In the genomic region with DNA sequence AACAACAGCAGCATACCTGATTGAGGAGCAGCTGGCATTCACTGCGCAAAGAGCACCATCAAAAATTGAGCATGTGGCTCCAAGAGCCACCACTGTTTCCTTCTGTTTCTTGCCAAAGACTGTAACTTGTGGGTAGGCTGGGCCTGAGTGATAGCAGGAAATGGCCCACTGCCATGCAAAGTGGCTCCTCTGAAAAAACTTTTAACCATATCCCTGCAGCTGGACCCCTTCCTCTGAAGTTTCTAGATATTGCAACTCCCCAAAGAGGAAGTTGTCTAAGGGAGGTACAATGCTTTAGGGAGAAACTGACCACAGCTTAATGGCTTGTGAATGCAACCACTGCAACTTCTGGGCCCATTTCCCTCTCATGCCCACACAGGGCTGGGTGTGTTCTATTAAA, we compare ENCODE assay signal across 10 cellular contexts.
A peak's percentile ranks its signal among the peaks of the same experiment; 100 is the strongest.
DNase-seq lines count a peak whose midpoint lies in the region; ATAC-seq and TF ChIP-seq lines count a peak whose summit lies in the region.
"Had no signal": no experiment of that assay in that cellular context is flagged by ENCODE, and none has a peak within 500 bp of the region (broad histone marks: within the 10 kb centered on the region; RNA-seq: fewer than 3 reads in every experiment).

No MANE protein-coding gene starts in this region.

- H3K9me3 ChIP-seq in adrenal gland (replicated peaks in 1 of 3): no peaks in the 10 kb centered on the region

- H3K4me3 ChIP-seq in adrenal gland: no peak overlapping the region

- peaks cover 7% of the 10 kb centered on the region for H3K9me3 Mint-ChIP-seq in activated T-helper 17 cell treated with anti-CD3 and anti-CD28 coated beads, Interleukin-2, amount 50 U/mL, for 72 hours
- H3K9me3 Mint-ChIP-seq in type B pancreatic cell: peaks cover 5% of the 10 kb centered on the region
- H3K9me3 Mint-ChIP-seq in glutamatergic neuron (ENCODE audit: unreplicated experiment): no peaks in the 10 kb centered on the region

- H3K4me1 Mint-ChIP-seq in activated T-helper 17 cell treated with anti-CD3 and anti-CD28 coated beads, Interleukin-2, amount 50 U/mL, for 72 hours: no peaks in the 10 kb centered on the region
- H3K4me1 Mint-ChIP-seq in type B pancreatic cell (ENCODE audit: unreplicated experiment) (no peaks in the 10 kb centered on the region), glutamatergic neuron (ENCODE audit: low read depth, unreplicated experiment) (no peaks in the 10 kb centered on the region)

- H3K27me3 ChIP-seq in adrenal gland: no peaks in the 10 kb centered on the region

- intact Hi-C loops in adrenal gland (cut with DNase I): no loop called here

- 65 to 81% (median 78%) methylated on average over 1 of the region's 1 CpG for WGBS in adrenal gland, 4 donors

- H3K4me3 Mint-ChIP-seq in activated T-helper 17 cell treated with anti-CD3 and anti-CD28 coated beads, Interleukin-2, amount 50 U/mL, for 72 hours: no peak overlapping the region
- H3K4me3 Mint-ChIP-seq in type B pancreatic cell: no peak overlapping the region
- no peak overlapping the region for H3K4me3 Mint-ChIP-seq in glutamatergic neuron (ENCODE audit: unreplicated experiment)

- TF ChIP-seq CTCF in GM10266 (IDR thresholded peaks at IDR 0.05; ENCODE audit: control insufficient read depth, insufficient read depth, low read depth, missing control alignments): no peak
- no peak for TF ChIP-seq CTCF in adrenal gland (IDR thresholded peaks at IDR 0.05)
- TF ChIP-seq CTCF in type B pancreatic cell (conservative IDR thresholded peaks at IDR 0.05): no peak
- no peak for TF ChIP-seq CTCF in glutamatergic neuron (IDR thresholded peaks at IDR 0.05; ENCODE audit: partially characterized antibody, unreplicated experiment)

- H3K27me3 Mint-ChIP-seq in activated T-helper 17 cell treated with anti-CD3 and anti-CD28 coated beads, Interleukin-2, amount 50 U/mL, for 72 hours: no peaks in the 10 kb centered on the region
- no peaks in the 10 kb centered on the region for H3K27me3 Mint-ChIP-seq in type B pancreatic cell
- peaks cover 4% of the 10 kb centered on the region for H3K27me3 Mint-ChIP-seq in glutamatergic neuron (ENCODE audit: unreplicated experiment)

- DNase-seq in GM10266 (ENCODE audit: extremely low spot score) (peak; percentile 4), adrenal gland (peak; percentile 12 to 53 (median 21)), type B pancreatic cell (ENCODE audit: extremely low spot score, unreplicated experiment) (no peak), glutamatergic neuron (no peak)
- DNase-seq in central memory CD4-positive, alpha-beta T cell: no peak
- DNase-seq: DMS53, NCI-H1417 had no signal

- H3K36me3 Mint-ChIP-seq in activated T-helper 17 cell treated with anti-CD3 and anti-CD28 coated beads, Interleukin-2, amount 50 U/mL, for 72 hours (ENCODE audit: low read depth): no peaks in the 10 kb centered on the region
- no peaks in the 10 kb centered on the region for H3K36me3 Mint-ChIP-seq in type B pancreatic cell
- H3K36me3 Mint-ChIP-seq in glutamatergic neuron (ENCODE audit: unreplicated experiment): no peaks in the 10 kb centered on the region

- no peak overlapping the region for H3K27ac ChIP-seq in adrenal gland

- no peaks in the 10 kb centered on the region for H3K36me3 ChIP-seq in adrenal gland (replicated peaks in 1 of 2)

- ATAC-seq in GM21447 (IDR thresholded peaks at IDR 0.05; ENCODE audit: unreplicated experiment): peak; percentile 96
- peak; percentile 84 for ATAC-seq in HG03439 (IDR thresholded peaks at IDR 0.05; ENCODE audit: unreplicated experiment)
- no peak for ATAC-seq in activated T-helper 17 cell treated with anti-CD3 and anti-CD28 coated beads, Interleukin-2, amount 50 U/mL, for 72 hours (replicated peaks)

- no peak for TF ChIP-seq POLR2A in adrenal gland (IDR thresholded peaks at IDR 0.05)

- no peaks in the 10 kb centered on the region for H3K4me1 ChIP-seq in adrenal gland (replicated peaks in 1 of 2)

- no peak overlapping the region for H3K27ac Mint-ChIP-seq in activated T-helper 17 cell treated with anti-CD3 and anti-CD28 coated beads, Interleukin-2, amount 50 U/mL, for 72 hours
- no peak overlapping the region for H3K27ac Mint-ChIP-seq in type B pancreatic cell
- H3K27ac Mint-ChIP-seq in glutamatergic neuron (ENCODE audit: unreplicated experiment): no peak overlapping the region

Comparison
In these comparisons a context has a peak if more than half of its experiments do, and no peak if none do; other contexts are left out.
1. DNase-seq: peak in GM10266 (single experiment) and adrenal gland (7 of 7); none in type B pancreatic cell (single experiment), glutamatergic neuron (single experiment) and central memory CD4-positive, alpha-beta T cell (single experiment).